In the genomic region with DNA sequence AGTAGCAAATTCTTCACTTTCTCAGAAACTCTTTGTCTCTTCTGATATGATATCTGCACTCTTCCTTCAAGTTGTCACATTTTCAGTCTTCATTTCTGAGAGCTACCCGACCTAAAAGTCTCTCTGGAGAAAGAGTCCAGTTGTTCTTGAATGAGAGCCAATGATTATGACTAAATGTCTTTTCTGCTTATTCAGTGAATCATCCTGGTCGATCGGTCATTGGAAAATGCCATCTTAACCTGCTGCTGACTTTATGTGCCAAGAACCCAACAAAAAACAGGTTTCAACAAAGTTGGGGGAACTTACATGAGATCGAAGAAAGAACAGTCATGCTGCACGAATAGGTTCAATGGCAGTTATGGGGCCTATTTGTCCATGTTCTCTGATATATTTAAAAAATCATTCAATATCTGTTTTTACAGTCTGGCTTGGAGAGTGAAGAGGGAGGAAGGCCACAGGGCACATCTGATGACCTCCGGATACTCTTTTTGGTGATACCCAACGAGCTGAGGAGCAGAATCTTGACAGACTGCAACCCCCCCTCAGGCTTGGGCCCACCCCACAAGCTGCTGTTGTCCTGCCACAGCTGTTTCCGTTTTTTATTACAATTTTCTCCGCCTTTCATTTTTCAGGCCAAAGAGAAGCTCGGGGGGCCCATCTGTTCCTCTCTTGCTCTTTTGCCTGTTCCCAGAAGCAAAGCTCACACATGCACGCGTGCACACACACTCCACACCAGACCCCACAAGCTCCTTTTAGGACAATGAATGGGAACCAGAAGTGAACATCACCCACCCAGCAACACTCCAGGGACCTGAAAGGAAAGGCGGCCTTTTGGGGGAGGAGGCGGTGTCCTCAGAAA, we compare ENCODE assay signal across 14 cellular contexts. TPM values are rescaled to one million over a fixed set of nuclear protein-coding genes. Genes with fewer than 3 reads are reported as not detected.
A peak's percentile ranks its signal among the peaks of the same experiment; 100 is the strongest.
DNase-seq lines count a peak whose midpoint lies in the region; ATAC-seq and TF ChIP-seq lines count a peak whose summit lies in the region.
"Had no signal": no experiment of that assay in that cellular context is flagged by ENCODE, and none has a peak within 500 bp of the region (broad histone marks: within the 10 kb centered on the region; RNA-seq: fewer than 3 reads in every experiment).

No MANE protein-coding gene starts in this region.

- no peaks in the 10 kb centered on the region for H3K36me3 Mint-ChIP-seq in nephron (ENCODE audit: low read depth)
- H3K36me3 Mint-ChIP-seq: activated naive CD4-positive, alpha-beta T cell treated with anti-CD3 and anti-CD28 coated beads, Interleukin-2, amount 10 ng/mL, durations not matched to agents 7 days and 5 days; CD14-positive monocyte had no signal

- H3K9ac ChIP-seq in GM23248, result no peak overlapping the region
- no peak overlapping the region for H3K9ac ChIP-seq in PC-3 (ENCODE audit: low read length)

- no peaks in the 10 kb centered on the region for H3K36me3 ChIP-seq in GM23248 (ENCODE audit: low read depth)
- no peaks in the 10 kb centered on the region for H3K36me3 ChIP-seq in PC-3 (ENCODE audit: low read depth, low read length)

- no peaks in the 10 kb centered on the region for H4K20me1 ChIP-seq in GM23248 (ENCODE audit: insufficient read depth)
- H4K20me1 ChIP-seq in PC-3 (ENCODE audit: low read length), result no peaks in the 10 kb centered on the region

- no TSS peak for BruUV-seq in PC-3 (replicated peaks; lab: Mats Ljungman, UMichigan)

- intact Hi-C loops in PC-3 (cut with micrococcal nuclease), result no loop called here

- H3K79me2 ChIP-seq in GM23248 (ENCODE audit: insufficient read depth), result no peaks in the 10 kb centered on the region
- H3K79me2 ChIP-seq in PC-3 (ENCODE audit: low read length), result no peaks in the 10 kb centered on the region

- H3K4me1 Mint-ChIP-seq in nephron, result peaks cover 33% of the 10 kb centered on the region
- H3K4me1 Mint-ChIP-seq: activated naive CD4-positive, alpha-beta T cell treated with anti-CD3 and anti-CD28 coated beads, Interleukin-2, amount 10 ng/mL, durations not matched to agents 7 days and 5 days; CD14-positive monocyte had no signal

- H3K4me1 ChIP-seq in GM23248 (ENCODE audit: insufficient read depth), result peaks cover 41% of the 10 kb centered on the region
- peaks cover 40% of the 10 kb centered on the region for H3K4me1 ChIP-seq in PC-3 (ENCODE audit: insufficient read depth, low read length)

- peak overlapping the region; percentile 20 to 61 (median 27) for H3K27ac Mint-ChIP-seq in nephron
- H3K27ac Mint-ChIP-seq: activated naive CD4-positive, alpha-beta T cell treated with anti-CD3 and anti-CD28 coated beads, Interleukin-2, amount 10 ng/mL, durations not matched to agents 7 days and 5 days; CD14-positive monocyte; naive thymus-derived CD4-positive, alpha-beta T cell had no signal

- ATAC-seq in PC-3, result peak; percentile 79
- no peak for ATAC-seq in HG03378 (IDR thresholded peaks at IDR 0.05; ENCODE audit: unreplicated experiment)
- ATAC-seq in HG02678 (IDR thresholded peaks at IDR 0.05; ENCODE audit: unreplicated experiment), result no peak
- ATAC-seq: naive thymus-derived CD4-positive, alpha-beta T cell had no signal

- H3K27me3 ChIP-seq in GM23248 (replicated peaks; ENCODE audit: insufficient read depth) (no peaks in the 10 kb centered on the region), PC-3 (ENCODE audit: low read length) (no peaks in the 10 kb centered on the region)

- POLR2A ChIA-PET in PC-3 (lab: Charles Lee; ENCODE audit: unreplicated experiment), result no interaction called here

- in situ Hi-C loops in GM23248 (cut with MboI), result loop anchor here (25.0 kb wide), 1 partner anchor 375 kb away; no protein-coding TSS in a partner anchor

- H3K9me3 Mint-ChIP-seq in nephron, result no peaks in the 10 kb centered on the region
- H3K9me3 Mint-ChIP-seq: activated naive CD4-positive, alpha-beta T cell treated with anti-CD3 and anti-CD28 coated beads, Interleukin-2, amount 10 ng/mL, durations not matched to agents 7 days and 5 days had no signal

- H3K27ac ChIP-seq in GM23248 (no peak overlapping the region), PC-3 (ENCODE audit: low read length) (peak overlapping the region; percentile 52), epithelial cell of prostate (no peak overlapping the region)

- H3K4me2 ChIP-seq in GM23248 (ENCODE audit: unreplicated experiment) (peak overlapping the region; percentile 2), PC-3 (ENCODE audit: low read length) (peak overlapping the region; percentile 58)

- CTCF ChIA-PET in PC-3 (lab: Charles Lee), result interaction anchor here (0.6 kb wide), 1 partner anchor 297 kb away, joined by 3 read pairs; no protein-coding TSS in a partner anchor

- H3F3A ChIP-seq in GM23248 (ENCODE audit: insufficient read depth) (peaks cover 25% of the 10 kb centered on the region), PC-3 (ENCODE audit: low read length, unreplicated experiment) (peaks cover 3% of the 10 kb centered on the region)

- H3K4me3 Mint-ChIP-seq in nephron, result peak overlapping the region in 1 of 3 experiments; percentile 6
- H3K4me3 Mint-ChIP-seq: activated naive CD4-positive, alpha-beta T cell treated with anti-CD3 and anti-CD28 coated beads, Interleukin-2, amount 10 ng/mL, durations not matched to agents 7 days and 5 days; CD14-positive monocyte; naive thymus-derived CD4-positive, alpha-beta T cell had no signal

- TF ChIP-seq CTCF in PC-3 (conservative IDR thresholded peaks at IDR 0.05; ENCODE audit: low read depth, low read length) (no peak), nephron (IDR thresholded peaks at IDR 0.05; ENCODE audit: unreplicated experiment in 3 of 3) (no peak)

- H3K9me2 ChIP-seq in GM23248 (ENCODE audit: insufficient read depth) (no peaks in the 10 kb centered on the region), PC-3 (replicated peaks; ENCODE audit: low read length) (no peaks in the 10 kb centered on the region)

- H2AFZ ChIP-seq in GM23248, result no peak overlapping the region
- no peak overlapping the region for H2AFZ ChIP-seq in PC-3 (ENCODE audit: low read length)

- H3K4me3 ChIP-seq in GM23248 (no peak overlapping the region), PC-3 (ENCODE audit: low read length) (peak overlapping the region; percentile 3; the same call in 1 of the 2 replicates)

- peaks cover 20% of the 10 kb centered on the region for H3K27me3 Mint-ChIP-seq in nephron (ENCODE audit: low read depth)
- H3K27me3 Mint-ChIP-seq: activated naive CD4-positive, alpha-beta T cell treated with anti-CD3 and anti-CD28 coated beads, Interleukin-2, amount 10 ng/mL, durations not matched to agents 7 days and 5 days had no signal

- peak; percentile 88 for DNase-seq in GM23248
- DNase-seq in PC-3, result peak; percentile 98
- peak; percentile 83 for DNase-seq in epithelial cell of prostate (ENCODE audit: low read depth, low spot score)
- no peak for DNase-seq in retina
- no peak for DNase-seq in NOMO-1 (lab: John Stamatoyannopoulos, UW; ENCODE audit: unreplicated experiment in 2 of 2)
- DNase-seq: activated naive CD4-positive, alpha-beta T cell treated with anti-CD3 and anti-CD28 coated beads, Interleukin-2, amount 10 ng/mL, durations not matched to agents 7 days and 5 days; foreskin melanocyte; naive thymus-derived CD4-positive, alpha-beta T cell; substantia nigra had no signal

- H3K9me3 ChIP-seq in GM23248 (ENCODE audit: low read depth) (no peaks in the 10 kb centered on the region), PC-3 (ENCODE audit: low read length) (no peaks in the 10 kb centered on the region)

- WGBS in GM23248 (ENCODE audit: low coverage in 1 of 2, low lambda C conversion rate in 2 of 2, missing lambda C conversion rate in 2 of 2), 2 experiments, result 55 to 56% methylated on average over 14 of the region's 14 CpGs

RNA-seq across cellular contexts. Expression of gene SOX9, which starts 16.1 kb away (rescaled TPM):
- total RNA-seq in GM23248 (2014; rRNA removed; shearing (Covaris generic)), result 13.8 and 16.6 TPM in 2 replicates
- 18.5 and 20.8 TPM in 2 replicates for polyA plus RNA-seq in GM23248 (2016; fragmentation: Nextera tagmentation; extraction: Ambion mirVana)
- total RNA-seq in PC-3 (2014; rRNA removed), result 119 and 151 TPM in 2 replicates
- total RNA-seq: activated CD8-positive, alpha-beta memory T cell treated with anti-CD3 and anti-CD28 coated beads for 36 hours; naive thymus-derived CD4-positive, alpha-beta T cell had no signal
- polyA plus RNA-seq: CD14-positive monocyte; naive thymus-derived CD4-positive, alpha-beta T cell had no signal

Comparison
In these comparisons a context has a peak if more than half of its experiments do, and no peak if none do; other contexts are left out.
1. DNase-seq: peak in GM23248 (single experiment), PC-3 (single experiment) and epithelial cell of prostate (single experiment); none in retina (single experiment) and NOMO-1 (0 of 2).